1 cellular context compared by ENCODE assay signal in genomic region chr11:2746401-2747230, GRCh38.
TF ChIP-seq lines count a peak whose summit lies in the region.

No MANE protein-coding gene starts in this region.

TF ChIP-seq in SK-N-SH, 30 proteins besides CTCF, POLR2A, EP300 and RAD21:
- TF ChIP-seq, protein P1, sequence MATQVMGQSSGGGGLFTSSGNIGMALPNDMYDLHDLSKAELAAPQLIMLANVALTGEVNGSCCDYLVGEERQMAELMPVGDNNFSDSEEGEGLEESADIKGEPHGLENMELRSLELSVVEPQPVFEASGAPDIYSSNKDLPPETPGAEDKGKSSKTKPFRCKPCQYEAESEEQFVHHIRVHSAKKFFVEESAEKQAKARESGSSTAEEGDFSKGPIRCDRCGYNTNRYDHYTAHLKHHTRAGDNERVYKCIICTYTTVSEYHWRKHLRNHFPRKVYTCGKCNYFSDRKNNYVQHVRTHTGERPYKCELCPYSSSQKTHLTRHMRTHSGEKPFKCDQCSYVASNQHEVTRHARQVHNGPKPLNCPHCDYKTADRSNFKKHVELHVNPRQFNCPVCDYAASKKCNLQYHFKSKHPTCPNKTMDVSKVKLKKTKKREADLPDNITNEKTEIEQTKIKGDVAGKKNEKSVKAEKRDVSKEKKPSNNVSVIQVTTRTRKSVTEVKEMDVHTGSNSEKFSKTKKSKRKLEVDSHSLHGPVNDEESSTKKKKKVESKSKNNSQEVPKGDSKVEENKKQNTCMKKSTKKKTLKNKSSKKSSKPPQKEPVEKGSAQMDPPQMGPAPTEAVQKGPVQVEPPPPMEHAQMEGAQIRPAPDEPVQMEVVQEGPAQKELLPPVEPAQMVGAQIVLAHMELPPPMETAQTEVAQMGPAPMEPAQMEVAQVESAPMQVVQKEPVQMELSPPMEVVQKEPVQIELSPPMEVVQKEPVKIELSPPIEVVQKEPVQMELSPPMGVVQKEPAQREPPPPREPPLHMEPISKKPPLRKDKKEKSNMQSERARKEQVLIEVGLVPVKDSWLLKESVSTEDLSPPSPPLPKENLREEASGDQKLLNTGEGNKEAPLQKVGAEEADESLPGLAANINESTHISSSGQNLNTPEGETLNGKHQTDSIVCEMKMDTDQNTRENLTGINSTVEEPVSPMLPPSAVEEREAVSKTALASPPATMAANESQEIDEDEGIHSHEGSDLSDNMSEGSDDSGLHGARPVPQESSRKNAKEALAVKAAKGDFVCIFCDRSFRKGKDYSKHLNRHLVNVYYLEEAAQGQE (IDR thresholded peaks at IDR 0.05; ENCODE audit: low read depth, low read length), result no peak
- TF ChIP-seq MXI1 (IDR thresholded peaks at IDR 0.05; ENCODE audit: low read depth, low read length) (peak; percentile 27; the same call in 1 of the 2 replicates), FOSL2 (IDR thresholded peaks at IDR 0.05; ENCODE audit: borderline replicate concordance, low read depth) (no peak), CHD2 (IDR thresholded peaks at IDR 0.05; ENCODE audit: low read length, partially characterized antibody) (peak; percentile 11), FOXJ3 (CRISPR knock-in tag; IDR thresholded peaks at IDR 0.05) (peak; percentile 59), JUND (IDR thresholded peaks at IDR 0.05) (no peak), RCOR1 (IDR thresholded peaks at IDR 0.05; ENCODE audit: low read length) (peak; percentile 41; the same call in 1 of the 2 replicates), USF1 (IDR thresholded peaks at IDR 0.05; ENCODE audit: borderline replicate concordance, low read depth) (no peak)
- TF ChIP-seq, protein P2, sequence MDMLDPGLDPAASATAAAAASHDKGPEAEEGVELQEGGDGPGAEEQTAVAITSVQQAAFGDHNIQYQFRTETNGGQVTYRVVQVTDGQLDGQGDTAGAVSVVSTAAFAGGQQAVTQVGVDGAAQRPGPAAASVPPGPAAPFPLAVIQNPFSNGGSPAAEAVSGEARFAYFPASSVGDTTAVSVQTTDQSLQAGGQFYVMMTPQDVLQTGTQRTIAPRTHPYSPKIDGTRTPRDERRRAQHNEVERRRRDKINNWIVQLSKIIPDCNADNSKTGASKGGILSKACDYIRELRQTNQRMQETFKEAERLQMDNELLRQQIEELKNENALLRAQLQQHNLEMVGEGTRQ (IDR thresholded peaks at IDR 0.05; ENCODE audit: borderline replicate concordance, low read depth, low read length), result no peak
